ENCODE assay signal across 16 cellular contexts in the genomic region with DNA sequence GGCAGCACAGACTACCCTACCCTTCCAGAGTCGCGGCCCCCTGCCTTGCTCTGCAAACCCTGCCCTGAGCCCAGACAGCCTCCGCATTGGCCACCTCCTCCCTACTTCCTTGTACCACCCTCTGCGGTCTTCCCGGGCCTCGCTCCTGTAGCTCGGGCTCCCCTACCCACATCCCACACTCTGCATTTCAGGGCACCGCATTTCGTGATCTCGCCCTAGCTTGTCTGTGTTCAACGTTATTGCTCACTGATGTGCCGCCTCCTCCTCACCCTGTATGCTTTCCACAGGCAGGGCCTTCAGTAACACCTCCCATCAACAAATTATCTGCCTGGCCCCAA. TPM values are rescaled to one million over a fixed set of nuclear protein-coding genes. Genes with fewer than 3 reads are reported as not detected.
DNase-seq lines count a peak whose midpoint lies in the region; ATAC-seq and TF ChIP-seq lines count a peak whose summit lies in the region.
"Had no signal": no experiment of that assay in that cellular context is flagged by ENCODE, and none has a peak within 500 bp of the region (broad histone marks: within the 10 kb centered on the region; RNA-seq: fewer than 3 reads in every experiment).

No MANE protein-coding gene starts in this region.

- H3K18ac ChIP-seq in mesenchymal stem cell (ENCODE audit: low read depth in 1 of 2, low read length in 2 of 2) (no peak overlapping the region), neuronal stem cell (ENCODE audit: low read length) (no peak overlapping the region)

- H3K79me1 ChIP-seq in mesenchymal stem cell (replicated peaks; ENCODE audit: low read length, poor library complexity, severe bottlenecking): peaks cover 14% of the 10 kb centered on the region
- H3K79me1 ChIP-seq in neuronal stem cell (ENCODE audit: low read depth, low read length): peaks cover 7% of the 10 kb centered on the region

- TF ChIP-seq CTCF in activated CD8-positive, alpha-beta T cell treated with anti-CD3 and anti-CD28 coated beads for 36 hours (IDR thresholded peaks at IDR 0.05): no peak
- no peak for TF ChIP-seq CTCF in esophagus squamous epithelium (IDR thresholded peaks at IDR 0.05)

- H3K27ac Mint-ChIP-seq in CD4-positive, alpha-beta memory T cell: peak overlapping the region in 4 of 7 donors; percentile 30 to 84 (median 49)
- peak overlapping the region; percentile 26 for H3K27ac Mint-ChIP-seq in activated CD8-positive, alpha-beta T cell treated with anti-CD3 and anti-CD28 coated beads for 36 hours

- POLR2A ChIA-PET in CD4-positive, alpha-beta memory T cell (lab: Charles Lee; ENCODE audit: partially characterized antibody): no interaction called here
- POLR2A ChIA-PET in activated CD8-positive, alpha-beta T cell treated with anti-CD3 and anti-CD28 coated beads for 36 hours (lab: Charles Lee): interaction anchor here (0.7 kb wide), 1 partner anchor 22 kb away, joined by 3 read pairs; no protein-coding TSS in a partner anchor

- H3K36me3 ChIP-seq in CD4-positive, alpha-beta memory T cell (ENCODE audit: insufficient read depth, low read length): peaks cover 12% of the 10 kb centered on the region
- H3K36me3 ChIP-seq in mesenchymal stem cell (ENCODE audit: control insufficient read depth in 1 of 2, insufficient read depth in 2 of 2, low read depth in 1 of 2, low read length in 2 of 2): peaks cover 26 to 27% of the 10 kb centered on the region in 2 experiments
- peaks cover 24 to 90% of the 10 kb centered on the region in 2 donors for H3K36me3 ChIP-seq in neuronal stem cell (replicated peaks in 1 of 2; ENCODE audit: control insufficient read depth in 2 of 2, insufficient read depth in 2 of 2, low read length in 2 of 2)
- H3K36me3 ChIP-seq in esophagus squamous epithelium: peaks cover under 1 to 60% (median 4%) of the 10 kb centered on the region in 3 donors

- CTCF ChIA-PET in CD4-positive, alpha-beta memory T cell (lab: Charles Lee; ENCODE audit: partially characterized antibody): interaction anchor here (0.9 to 2.6 kb wide), 5 partner anchors 11 to 44 kb away, joined by 3 to 11 read pairs (median 4); no protein-coding TSS in a partner anchor
- CTCF ChIA-PET in activated CD8-positive, alpha-beta T cell treated with anti-CD3 and anti-CD28 coated beads for 36 hours (lab: Charles Lee): interaction anchor here (1.0 to 2.0 kb wide), 3 partner anchors 15 to 73 kb away, joined by 3 to 5 read pairs (median 4); no protein-coding TSS in a partner anchor

- peak; percentile 39 for ATAC-seq in GM21447 (IDR thresholded peaks at IDR 0.05; ENCODE audit: unreplicated experiment)
- peak; percentile 44 for ATAC-seq in activated CD8-positive, alpha-beta T cell treated with anti-CD3 and anti-CD28 coated beads for 36 hours
- ATAC-seq: Panc1 had no signal

- H3K23ac ChIP-seq in mesenchymal stem cell (ENCODE audit: low read length in 2 of 2) (no peak overlapping the region), neuronal stem cell (ENCODE audit: low read depth, low read length, poor library complexity) (no peak overlapping the region)

- no peak overlapping the region for H4K91ac ChIP-seq in mesenchymal stem cell (ENCODE audit: low read length)
- no peak overlapping the region for H4K91ac ChIP-seq in neuronal stem cell (ENCODE audit: low read depth, low read length, poor library complexity)

- no peak overlapping the region for H2BK15ac ChIP-seq in mesenchymal stem cell (ENCODE audit: low read depth, poor library complexity, severe bottlenecking)
- H2BK15ac ChIP-seq in neuronal stem cell (ENCODE audit: low read length): no peak overlapping the region

- DNase-seq in CD4-positive, alpha-beta memory T cell: no peak
- DNase-seq in activated CD8-positive, alpha-beta T cell treated with anti-CD3 and anti-CD28 coated beads for 36 hours: no peak
- no peak for DNase-seq in mesenchymal stem cell
- DNase-seq in NCI-H2196 treated with DMSO at 0.1 percent for 48 hours (lab: John Stamatoyannopoulos, UW; ENCODE audit: unreplicated experiment): no peak
- no peak for DNase-seq in neuronal stem cell (ENCODE audit: low spot score)
- no peak for DNase-seq in esophagus squamous epithelium (lab: John Stamatoyannopoulos, UW)
- no peak for DNase-seq in stimulated activated CD4-positive, alpha-beta T cell treated with anti-CD3 and anti-CD28 coated beads, Interleukin-2, amount 100 ng/mL, for 48 hours
- DNase-seq: activated T-cell treated with anti-CD3 and anti-CD28 coated beads for 4 hours, aorta, cortex of kidney, DMS79, NCI-H187 treated with DMSO at 0.1 percent for 48 hours, NCI-H526 treated with DMSO at 0.1 percent for 48 hours had no signal

- H2AK5ac ChIP-seq in mesenchymal stem cell (ENCODE audit: low read length, severe bottlenecking) (no peak overlapping the region), neuronal stem cell (ENCODE audit: low read depth, low read length) (no peak overlapping the region)

- H3K4me3 ChIP-seq in CD4-positive, alpha-beta memory T cell (ENCODE audit: low read length in 2 of 2): no peak overlapping the region
- no peak overlapping the region for H3K4me3 ChIP-seq in mesenchymal stem cell (ENCODE audit: insufficient read depth in 1 of 2, low read depth in 1 of 2, low read length in 2 of 2)
- H3K4me3 ChIP-seq in neuronal stem cell (ENCODE audit: low read length in 2 of 2): no peak overlapping the region
- H3K4me3 ChIP-seq in esophagus squamous epithelium: no peak overlapping the region

- H3K14ac ChIP-seq in mesenchymal stem cell (ENCODE audit: low read length in 2 of 2): no peak overlapping the region
- no peak overlapping the region for H3K14ac ChIP-seq in neuronal stem cell (ENCODE audit: low read length)

- H3K9me3 Mint-ChIP-seq in CD4-positive, alpha-beta memory T cell: peaks cover 0 to 2% (median 0%) of the 10 kb centered on the region in 8 donors
- no peaks in the 10 kb centered on the region for H3K9me3 Mint-ChIP-seq in activated CD8-positive, alpha-beta T cell treated with anti-CD3 and anti-CD28 coated beads for 36 hours

- H3K4me1 ChIP-seq in CD4-positive, alpha-beta memory T cell (ENCODE audit: insufficient read depth, low read length): peaks cover 16% of the 10 kb centered on the region
- H3K4me1 ChIP-seq in mesenchymal stem cell (ENCODE audit: control insufficient read depth, insufficient read depth, low read depth, low read length) (peaks cover 13% of the 10 kb centered on the region), neuronal stem cell (ENCODE audit: control insufficient read depth in 2 of 2, insufficient read depth in 1 of 2, low read depth in 1 of 2, low read length in 2 of 2) (peaks cover 2 to 4% of the 10 kb centered on the region in 2 donors), esophagus squamous epithelium (peaks cover 2 to 22% (median 14%) of the 10 kb centered on the region in 3 donors)

- WGBS in mesenchymal stem cell: 92% methylated on average over 12 of the region's 12 CpGs
- WGBS in neuronal stem cell (ENCODE audit: extremely low coverage in 2 of 2, insufficient read length in 2 of 2, insufficient replicate concordance in 1 of 2), 2 donors: no CpG with 5 or more reads among the region's 12 CpGs
- 85 to 88% methylated on average over 12 of the region's 12 CpGs for WGBS in esophagus squamous epithelium, 2 donors

- peaks cover 16 to 48% of the 10 kb centered on the region in 2 donors for H3K36me3 Mint-ChIP-seq in CD4-positive, alpha-beta memory T cell
- peaks cover 40% of the 10 kb centered on the region for H3K36me3 Mint-ChIP-seq in activated CD8-positive, alpha-beta T cell treated with anti-CD3 and anti-CD28 coated beads for 36 hours (ENCODE audit: low read depth)

- H2BK12ac ChIP-seq in mesenchymal stem cell (ENCODE audit: low read length in 2 of 2) (no peak overlapping the region), neuronal stem cell (ENCODE audit: low read length) (no peak overlapping the region)

- H2AFZ ChIP-seq in mesenchymal stem cell (ENCODE audit: low read depth, low read length) (no peak overlapping the region), neuronal stem cell (ENCODE audit: low read length) (no peak overlapping the region)

- H4K8ac ChIP-seq in mesenchymal stem cell (ENCODE audit: low read length): peak overlapping the region; percentile 86
- H4K8ac ChIP-seq in neuronal stem cell (ENCODE audit: low read depth, low read length): no peak overlapping the region

- H3K27ac ChIP-seq in CD4-positive, alpha-beta memory T cell (ENCODE audit: low read depth, low read length): no peak overlapping the region
- H3K27ac ChIP-seq in mesenchymal stem cell (ENCODE audit: low read length, poor library complexity, severe bottlenecking) (no peak overlapping the region), neuronal stem cell (replicated peaks; ENCODE audit: low read length) (no peak overlapping the region), esophagus squamous epithelium (no peak overlapping the region)
- H3K27ac ChIP-seq: C4-2B had no signal

- intact Hi-C loops in CD4-positive, alpha-beta memory T cell (cut with micrococcal nuclease): no loop called here
- intact Hi-C loops in activated CD8-positive, alpha-beta T cell treated with anti-CD3 and anti-CD28 coated beads for 36 hours (cut with micrococcal nuclease): no loop called here
- intact Hi-C loops in esophagus squamous epithelium (cut with DNase I): no loop called here

- no peak overlapping the region for H2BK5ac ChIP-seq in mesenchymal stem cell (ENCODE audit: low read depth, low read length, poor library complexity, severe bottlenecking)
- H2BK5ac ChIP-seq in neuronal stem cell (ENCODE audit: low read length): no peak overlapping the region

- no peak overlapping the region for H3K4me2 ChIP-seq in mesenchymal stem cell (ENCODE audit: low read length, poor library complexity, severe bottlenecking)
- no peak overlapping the region for H3K4me2 ChIP-seq in neuronal stem cell (ENCODE audit: insufficient read depth, low read length, poor library complexity, severe bottlenecking)

- H3K9me3 ChIP-seq in CD4-positive, alpha-beta memory T cell (ENCODE audit: control insufficient read depth in 1 of 2, low read length in 2 of 2): no peaks in the 10 kb centered on the region
- H3K9me3 ChIP-seq in mesenchymal stem cell (ENCODE audit: control insufficient read depth, low read length): no peaks in the 10 kb centered on the region
- H3K9me3 ChIP-seq in neuronal stem cell (replicated peaks in 1 of 2; ENCODE audit: control insufficient read depth in 2 of 2, insufficient read depth in 1 of 2, low read depth in 1 of 2, low read length in 2 of 2): no peaks in the 10 kb centered on the region
- no peaks in the 10 kb centered on the region for H3K9me3 ChIP-seq in esophagus squamous epithelium

- no peak overlapping the region for H3K4me3 Mint-ChIP-seq in CD4-positive, alpha-beta memory T cell
- no peak overlapping the region for H3K4me3 Mint-ChIP-seq in activated CD8-positive, alpha-beta T cell treated with anti-CD3 and anti-CD28 coated beads for 36 hours

- no peak overlapping the region for H3K9ac ChIP-seq in mesenchymal stem cell (ENCODE audit: low read length)
- H3K9ac ChIP-seq in neuronal stem cell (ENCODE audit: low read depth, low read length, poor library complexity): no peak overlapping the region

- H3K4ac ChIP-seq in mesenchymal stem cell (ENCODE audit: low read depth in 1 of 2, low read length in 2 of 2): no peak overlapping the region
- no peak overlapping the region for H3K4ac ChIP-seq in neuronal stem cell (ENCODE audit: low read length)

- H2BK120ac ChIP-seq in mesenchymal stem cell (ENCODE audit: low read depth, low read length) (no peak overlapping the region), neuronal stem cell (ENCODE audit: low read depth, low read length) (no peak overlapping the region)

- no peaks in the 10 kb centered on the region for H3K27me3 ChIP-seq in CD4-positive, alpha-beta memory T cell (ENCODE audit: insufficient read depth, low read length)
- no peaks in the 10 kb centered on the region for H3K27me3 ChIP-seq in mesenchymal stem cell (ENCODE audit: control insufficient read depth in 1 of 2, insufficient read depth in 1 of 2, low read length in 2 of 2)
- H3K27me3 ChIP-seq in neuronal stem cell (ENCODE audit: control insufficient read depth in 3 of 3, insufficient read depth in 3 of 3, low read depth in 1 of 3, low read length in 3 of 3): no peaks in the 10 kb centered on the region
- H3K27me3 ChIP-seq in esophagus squamous epithelium: no peaks in the 10 kb centered on the region

- H3K27me3 Mint-ChIP-seq in CD4-positive, alpha-beta memory T cell: no peaks in the 10 kb centered on the region
- H3K27me3 Mint-ChIP-seq in activated CD8-positive, alpha-beta T cell treated with anti-CD3 and anti-CD28 coated beads for 36 hours: no peaks in the 10 kb centered on the region

- no peak for TF ChIP-seq POLR2A in esophagus squamous epithelium (IDR thresholded peaks at IDR 0.05)

- H3K4me1 Mint-ChIP-seq in CD4-positive, alpha-beta memory T cell: peaks cover 29 to 44% (median 37%) of the 10 kb centered on the region in 4 donors
- H3K4me1 Mint-ChIP-seq in activated CD8-positive, alpha-beta T cell treated with anti-CD3 and anti-CD28 coated beads for 36 hours (ENCODE audit: low read depth): peaks cover 30% of the 10 kb centered on the region

RNA-seq across cellular contexts. Expression of gene PDIA4, which starts 6.6 kb away (rescaled TPM):
- 10 to 100 TPM; 82.8 to 87.1 TPM for total RNA-seq in CD4-positive, alpha-beta memory T cell
- 100 to 1,000 TPM; 102 to 125 TPM for polyA plus RNA-seq in CD4-positive, alpha-beta memory T cell
- 10 to 100 TPM; 72.6 to 75.7 TPM for total RNA-seq in activated CD8-positive, alpha-beta T cell treated with anti-CD3 and anti-CD28 coated beads for 36 hours
- polyA plus RNA-seq in mesenchymal stem cell (2013, experiment 1 of 2): 239 TPM
- 246 TPM for polyA plus RNA-seq in mesenchymal stem cell (2013, experiment 2 of 2)
- 93.1 TPM for polyA plus RNA-seq in neuronal stem cell (2013, experiment 1 of 2)
- polyA plus RNA-seq in neuronal stem cell (2013, experiment 2 of 2): 94.2 TPM
- 100 to 1,000 TPM in 1 of 4 donors, 10 to 100 TPM in 3; 40.6 to 105 (median 86.1) TPM for total RNA-seq in esophagus squamous epithelium
